In genomic region chr1:227734546-227734857, GRCh38 we compare ENCODE assay signal across 8 cellular contexts. TPM values are rescaled to one million over a fixed set of nuclear protein-coding genes. Genes with fewer than 3 reads are reported as not detected.
A peak's percentile ranks its signal among the peaks of the same experiment; 100 is the strongest.
DNase-seq lines count a peak whose midpoint lies in the region; ATAC-seq and TF ChIP-seq lines count a peak whose summit lies in the region.

No MANE protein-coding gene starts in this region.

- 6% methylated on average over 10 of the region's 10 CpGs for WGBS in esophagus muscularis mucosa

- intact Hi-C loops in cardiac septum (cut with DNase I): loop anchor here (2.0 to 5.0 kb wide), 3 partner anchors 172 to 252 kb away; partner anchors contain the start of genes WNT9A and ZNF678
- intact Hi-C loops in left cardiac atrium (cut with DNase I): no loop called here
- intact Hi-C loops in esophagus muscularis mucosa (cut with DNase I): no loop called here

- no peaks in the 10 kb centered on the region for H3K27me3 Mint-ChIP-seq in progenitor cell of endocrine pancreas

- no peaks in the 10 kb centered on the region for H3K27me3 ChIP-seq in Peyer's patch
- H3K27me3 ChIP-seq in esophagus muscularis mucosa: no peaks in the 10 kb centered on the region

- peak overlapping the region; percentile 91 for H3K4me3 Mint-ChIP-seq in progenitor cell of endocrine pancreas (ENCODE audit: low read depth)

- peak overlapping the region; percentile 92 for H3K27ac Mint-ChIP-seq in progenitor cell of endocrine pancreas

- H3K9me3 Mint-ChIP-seq in progenitor cell of endocrine pancreas (ENCODE audit: low read depth): no peaks in the 10 kb centered on the region

- TF ChIP-seq CTCF in Peyer's patch (IDR thresholded peaks at IDR 0.05) (no peak), esophagus muscularis mucosa (IDR thresholded peaks at IDR 0.05) (no peak), progenitor cell of endocrine pancreas (IDR thresholded peaks at IDR 0.05; ENCODE audit: unreplicated experiment) (no peak)

- no peaks in the 10 kb centered on the region for H3K9me3 ChIP-seq in Peyer's patch
- H3K9me3 ChIP-seq in esophagus muscularis mucosa: no peaks in the 10 kb centered on the region

- peak; percentile 65 for DNase-seq in cardiac septum (ENCODE audit: low spot score)
- no peak for DNase-seq in left cardiac atrium
- DNase-seq in Peyer's patch: no peak
- no peak for DNase-seq in esophagus muscularis mucosa (ENCODE audit: extremely low spot score)
- DNase-seq in progenitor cell of endocrine pancreas (ENCODE audit: low spot score, unreplicated experiment): no peak
- DNase-seq in central memory CD4-positive, alpha-beta T cell: no peak
- no peak for DNase-seq in NCI-H2029 (lab: John Stamatoyannopoulos, UW)

- H3K4me1 Mint-ChIP-seq in progenitor cell of endocrine pancreas (ENCODE audit: low read depth): peaks cover 11% of the 10 kb centered on the region

- no peak for ATAC-seq in left cardiac atrium
- ATAC-seq in GM21390 (IDR thresholded peaks at IDR 0.05; ENCODE audit: unreplicated experiment): no peak

- H3K4me3 ChIP-seq in Peyer's patch (peak overlapping the region; percentile 64 to 97 (median 90)), esophagus muscularis mucosa (peak overlapping the region; percentile 80 to 100 (median 84))

- H3K27ac ChIP-seq in Peyer's patch (peak overlapping the region; percentile 83 to 92 (median 90)), esophagus muscularis mucosa (replicated peaks in 1 of 4) (peak overlapping the region; percentile 85 to 94 (median 88))

- TF ChIP-seq EP300 in esophagus muscularis mucosa (IDR thresholded peaks at IDR 0.05): no peak

- TF ChIP-seq POLR2A in Peyer's patch (IDR thresholded peaks at IDR 0.05): no peak
- TF ChIP-seq POLR2A in esophagus muscularis mucosa (IDR thresholded peaks at IDR 0.05; ENCODE audit: low read depth): no peak

- H3K36me3 Mint-ChIP-seq in progenitor cell of endocrine pancreas (ENCODE audit: insufficient read depth): no peaks in the 10 kb centered on the region

- H3K4me1 ChIP-seq in Peyer's patch (peaks cover 0 to 25% (median 12%) of the 10 kb centered on the region in 4 donors), esophagus muscularis mucosa (peaks cover 33 to 73% (median 57%) of the 10 kb centered on the region in 4 donors)

- H3K36me3 ChIP-seq in Peyer's patch (peaks cover 0 to 12% (median 0%) of the 10 kb centered on the region in 3 donors), esophagus muscularis mucosa (peaks cover 0 to 33% (median 29%) of the 10 kb centered on the region in 4 donors)

RNA-seq across cellular contexts. Expression of gene JMJD4, which starts 0.6 kb away (rescaled TPM):
- 10.7 TPM for total RNA-seq in cardiac septum
- 10 to 100 TPM in 1 of 2 donors, 1 to 10 TPM in 1; 9.7 to 14.1 TPM for total RNA-seq in left cardiac atrium
- total RNA-seq in Peyer's patch: 10 to 100 TPM; 14.9 to 28.4 (median 20.7) TPM
- total RNA-seq in esophagus muscularis mucosa: 10 to 100 TPM; 10.8 to 18.4 (median 14.2) TPM
- 20.7 and 26.4 TPM in 2 replicates for total RNA-seq in progenitor cell of endocrine pancreas

RNA-seq across cellular contexts. Expression of gene SNAP47, which starts 0.7 kb away (rescaled TPM):
- 44.0 TPM for total RNA-seq in cardiac septum
- total RNA-seq in left cardiac atrium: 10 to 100 TPM; 37.9 to 38.5 TPM
- total RNA-seq in Peyer's patch: 10 to 100 TPM; 25.7 to 71.0 (median 38.4) TPM
- 10 to 100 TPM; 26.6 to 41.0 (median 38.8) TPM for total RNA-seq in esophagus muscularis mucosa
- 38.8 and 39.6 TPM in 2 replicates for total RNA-seq in progenitor cell of endocrine pancreas
